8 cellular contexts compared by ENCODE assay signal in the genomic region with DNA sequence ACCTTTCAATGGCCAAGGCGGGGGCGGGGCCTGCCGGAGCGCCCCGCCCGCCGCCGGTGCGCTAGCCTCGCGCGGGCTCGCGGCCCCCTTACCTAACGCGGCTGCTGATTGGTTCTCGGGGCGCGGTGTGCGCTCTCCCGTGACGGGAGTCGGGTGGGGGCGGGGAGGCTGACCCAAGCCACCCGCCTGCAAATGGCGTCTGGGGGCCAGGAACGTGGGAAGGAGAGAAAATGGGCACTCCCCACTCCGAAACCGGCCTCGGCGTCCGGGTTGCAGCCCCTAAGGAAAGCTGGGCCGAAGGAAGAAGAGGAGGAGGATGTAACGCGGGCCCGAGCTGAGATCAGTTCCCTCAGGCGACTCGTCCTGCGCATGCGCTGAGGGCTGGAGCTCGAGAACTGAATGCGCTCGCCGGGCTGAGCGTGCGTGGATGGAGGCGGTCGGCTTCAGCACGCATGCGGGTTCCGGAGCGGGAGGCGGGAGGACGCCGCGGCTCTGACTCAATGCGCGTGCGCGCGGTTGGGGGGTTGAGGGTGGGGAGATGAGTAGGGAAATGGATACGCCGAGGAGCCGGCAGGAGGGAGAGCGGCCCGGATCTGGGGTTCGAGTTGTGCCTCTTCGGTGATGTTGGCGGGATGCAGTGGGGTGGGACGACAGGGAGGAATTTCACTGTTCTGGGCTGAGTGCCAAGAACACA. TPM values are rescaled to one million over a fixed set of nuclear protein-coding genes. Genes with fewer than 3 reads are reported as not detected.
A peak's percentile ranks its signal among the peaks of the same experiment; 100 is the strongest.
DNase-seq lines count a peak whose midpoint lies in the region; ATAC-seq and TF ChIP-seq lines count a peak whose summit lies in the region.

SMG9 (minus strand) TSS at position 401 of the 694 bp plus-strand sequence. CDS start 4,221 bp downstream, outside the sequence.

- peak within 1 kb of the TSS; percentile 98 to 100 for H3K27ac ChIP-seq in SK-N-SH (ENCODE audit: low read depth in 2 of 2, low read length in 1 of 2)

- H3K27me3 ChIP-seq in GM06990 (replicated peaks; ENCODE audit: control insufficient read depth, insufficient read depth, low read length) (no peaks in the 10 kb centered on the region), SK-N-SH (ENCODE audit: insufficient read depth) (no peaks in the 10 kb centered on the region)

- H3K4me1 ChIP-seq in SK-N-SH (ENCODE audit: control insufficient read depth in 1 of 2, insufficient read depth in 2 of 2, low read depth in 1 of 2, low read length in 1 of 2) = peaks cover 7 to 50% of the 10 kb centered on the region in 2 experiments; a peak in 3 of 4 replicates

- no peaks in the 10 kb centered on the region for H3K9me3 ChIP-seq in SK-N-SH

- whole genome bisulfite sequencing in SK-N-SH (ENCODE audit: low lambda C conversion rate) = 2% methylated on average over 48 of the region's 70 CpGs

- H3K79me2 ChIP-seq in SK-N-SH (ENCODE audit: insufficient read depth) = peaks cover 48% of the 10 kb centered on the region

- DNase-seq in GM06990 (ENCODE audit: extremely low read depth, insufficient read length) (peak; percentile 98), NCI-H1092 (lab: John Stamatoyannopoulos, UW) (peak; percentile 94), SK-N-SH (peak; percentile 97), globus pallidus (ENCODE audit: low spot score) (peak; percentile 97), nucleus accumbens (lab: John Stamatoyannopoulos, UW) (peak in 55 of 56 donors; percentile 62 to 98 (median 96)), superior temporal gyrus (ENCODE audit: extremely low spot score) (peak; percentile 98)
- DNase-seq in activated naive CD4-positive, alpha-beta T cell treated with anti-CD3 and anti-CD28 coated beads, Interleukin-2, amount 50 U/mL, for 16 hours = peak; percentile 98

- H3K9me2 ChIP-seq in SK-N-SH = no peaks in the 10 kb centered on the region

- peaks cover 63% of the 10 kb centered on the region for H3F3A ChIP-seq in SK-N-SH (replicated peaks; ENCODE audit: insufficient read depth)

- CTCF ChIA-PET in SK-N-SH (lab: Yijun Ruan, JAX) = interaction anchor here (0.8 to 4.6 kb wide), 7 partner anchors 10 to 84 kb away, joined by 3 to 30 read pairs (median 10); partner anchors contain the start of gene PLAUR

- H4K20me1 ChIP-seq in SK-N-SH (ENCODE audit: insufficient read depth) = peaks cover 13% of the 10 kb centered on the region

- H3K36me3 ChIP-seq in GM06990 (ENCODE audit: control insufficient read depth, insufficient read depth, low read length) = no peaks in the 10 kb centered on the region; the same call in 1 of the 2 replicates
- H3K36me3 ChIP-seq in SK-N-SH (replicated peaks in 1 of 2; ENCODE audit: control insufficient read depth in 1 of 2, insufficient read depth in 2 of 2, low read length in 1 of 2) = peaks cover 16 to 25% of the 10 kb centered on the region in 2 experiments

- TF ChIP-seq CTCF in GM06990 (IDR thresholded peaks at IDR 0.05; ENCODE audit: insufficient read depth, low read length, poor library complexity, severe bottlenecking) = no peak
- no peak for TF ChIP-seq CTCF in SK-N-SH (IDR thresholded peaks at IDR 0.05)

- H2AFZ ChIP-seq in SK-N-SH (ENCODE audit: low read depth) = peak within 1 kb of the TSS; percentile 79

- no peak for TF ChIP-seq EP300 in SK-N-SH (IDR thresholded peaks at IDR 0.05; ENCODE audit: borderline replicate concordance in 1 of 2, low read depth in 1 of 2, low read length in 1 of 2)

- POLR2A ChIA-PET in SK-N-SH (lab: Yijun Ruan, JAX) = interaction anchor here (1.1 to 1.7 kb wide), 2 partner anchors 9 to 16 kb away, joined by 3 to 4 read pairs; no protein-coding TSS in a partner anchor

- H3K4me3 ChIP-seq in GM06990 (replicated peaks; ENCODE audit: low read depth, low read length) (peak within 1 kb of the TSS; percentile 69), SK-N-SH (ENCODE audit: low read depth in 2 of 2, low read length in 1 of 2) (peak within 1 kb of the TSS; percentile 74 to 87)

- peak within 1 kb of the TSS; percentile 98 for H3K4me2 ChIP-seq in SK-N-SH

- ATAC-seq in HG02588 (IDR thresholded peaks at IDR 0.05; ENCODE audit: unreplicated experiment) = peak; percentile 54

- TF ChIP-seq RAD21 in SK-N-SH (IDR thresholded peaks at IDR 0.05; ENCODE audit: low read length) = no peak

- peak within 1 kb of the TSS; percentile 96 for H3K9ac ChIP-seq in SK-N-SH

TF ChIP-seq in SK-N-SH, 30 proteins besides CTCF, POLR2A, EP300 and RAD21 (continues in another document):
- TF ChIP-seq TCF12 (IDR thresholded peaks at IDR 0.05) (no peak), YY1 (IDR thresholded peaks at IDR 0.05; ENCODE audit: low read depth) (peak; percentile 79), RCOR1 (IDR thresholded peaks at IDR 0.05; ENCODE audit: low read length) (no peak), GATA2 (CRISPR knock-in tag; IDR thresholded peaks at IDR 0.05) (no peak), TEAD4 (IDR thresholded peaks at IDR 0.05; ENCODE audit: borderline replicate concordance, insufficient read depth) (no peak), SMC3 (IDR thresholded peaks at IDR 0.05; ENCODE audit: low read depth, low read length) (no peak), ELF1 (IDR thresholded peaks at IDR 0.05) (no peak), NRF1 (IDR thresholded peaks at IDR 0.05; ENCODE audit: low read depth, low read length) (peak; percentile 98), REST (IDR thresholded peaks at IDR 0.05; ENCODE audit: low read depth, low read length) (0 out of 2 replicates have a peak, but pooled peaks have one; percentile 22), IRF3 (IDR thresholded peaks at IDR 0.05; ENCODE audit: low read depth, low read length) (no peak), GABPA (IDR thresholded peaks at IDR 0.05; ENCODE audit: low read depth) (no peak), USF2 (IDR thresholded peaks at IDR 0.05; ENCODE audit: borderline replicate concordance, low read depth, low read length) (no peak), SIN3A (IDR thresholded peaks at IDR 0.05; ENCODE audit: borderline replicate concordance, low read depth, low read length) (0 out of 2 replicates have a peak, but pooled peaks have one; percentile 17)
- TF ChIP-seq, protein P1, sequence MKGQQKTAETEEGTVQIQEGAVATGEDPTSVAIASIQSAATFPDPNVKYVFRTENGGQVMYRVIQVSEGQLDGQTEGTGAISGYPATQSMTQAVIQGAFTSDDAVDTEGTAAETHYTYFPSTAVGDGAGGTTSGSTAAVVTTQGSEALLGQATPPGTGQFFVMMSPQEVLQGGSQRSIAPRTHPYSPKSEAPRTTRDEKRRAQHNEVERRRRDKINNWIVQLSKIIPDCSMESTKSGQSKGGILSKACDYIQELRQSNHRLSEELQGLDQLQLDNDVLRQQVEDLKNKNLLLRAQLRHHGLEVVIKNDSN (IDR thresholded peaks at IDR 0.05; ENCODE audit: borderline replicate concordance, low read depth) = peak; percentile 57; the same call in 1 of the 2 replicates
- TF ChIP-seq, protein P2, sequence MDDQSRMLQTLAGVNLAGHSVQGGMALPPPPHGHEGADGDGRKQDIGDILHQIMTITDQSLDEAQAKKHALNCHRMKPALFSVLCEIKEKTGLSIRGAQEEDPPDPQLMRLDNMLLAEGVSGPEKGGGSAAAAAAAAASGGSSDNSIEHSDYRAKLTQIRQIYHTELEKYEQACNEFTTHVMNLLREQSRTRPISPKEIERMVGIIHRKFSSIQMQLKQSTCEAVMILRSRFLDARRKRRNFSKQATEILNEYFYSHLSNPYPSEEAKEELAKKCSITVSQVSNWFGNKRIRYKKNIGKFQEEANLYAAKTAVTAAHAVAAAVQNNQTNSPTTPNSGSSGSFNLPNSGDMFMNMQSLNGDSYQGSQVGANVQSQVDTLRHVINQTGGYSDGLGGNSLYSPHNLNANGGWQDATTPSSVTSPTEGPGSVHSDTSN (IDR thresholded peaks at IDR 0.05) = 0 out of 2 replicates have a peak, but pooled peaks have one; percentile 19

RNA-seq across cellular contexts. Expression of gene SMG9, which starts in this region (rescaled TPM):
- 17.3 and 24.3 TPM in 2 replicates for polyA plus RNA-seq in SK-N-SH (2012; rRNA removed)
- polyA plus RNA-seq in SK-N-SH (2012; cell fraction: cytosol; rRNA removed) = 9.3 and 10.4 TPM in 2 replicates
- polyA plus RNA-seq in SK-N-SH (2012; cell fraction: nucleus; rRNA removed) = 96.8 and 169 TPM in 2 replicates

Comparison
In these comparisons a context has a peak if more than half of its experiments do, and no peak if none do; other contexts are left out.
1. Peak in every context shown above with its lines: DNase-seq, ATAC-seq, H3K4me3 ChIP-seq and H3K27ac ChIP-seq.